Comparison of ENCODE assay signal across 13 cellular contexts in the genomic region with DNA sequence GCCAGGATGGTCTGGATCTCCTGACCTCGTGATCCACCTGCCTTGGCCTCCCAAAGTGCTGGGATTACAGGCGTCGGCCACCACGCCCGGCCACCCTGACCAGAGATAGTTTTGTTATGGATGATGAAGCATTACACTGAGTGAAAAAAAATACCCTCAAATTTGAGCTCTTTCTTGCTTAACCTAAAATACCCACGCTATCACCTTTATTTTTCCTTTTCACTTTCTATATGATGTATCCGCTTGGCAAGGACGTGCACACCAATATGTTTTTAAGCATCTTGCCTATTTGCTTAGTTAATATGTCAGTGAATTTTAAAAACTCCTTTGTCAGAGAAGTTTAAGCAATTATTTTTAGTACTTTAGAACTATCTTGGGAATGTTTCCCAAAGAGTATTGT.
DNase-seq lines count a peak whose midpoint lies in the region; ATAC-seq and FAIRE-seq lines count a peak whose summit lies in the region.
"Had no signal": no experiment of that assay in that cellular context is flagged by ENCODE, and none has a peak within 500 bp of the region (broad histone marks: within the 10 kb centered on the region; RNA-seq: fewer than 3 reads in every experiment).

No MANE protein-coding gene starts in this region.

- no peak for DNase-seq in activated CD4-positive, alpha-beta T cell treated with anti-CD3 and anti-CD28 coated beads for 48 hours
- DNase-seq in T1000 (lab: John Stamatoyannopoulos, UW) (no peak), left colon (no peak)
- DNase-seq: Caco-2, HCEC 1CT, MG63, NCI-H1092 treated with DMSO at 0.1 percent for 48 hours, NCI-H1694 treated with DMSO at 0.1 percent for 48 hours, NCI-H748 treated with DMSO at 0.1 percent for 48 hours had no signal

- intact Hi-C loops in left colon (cut with DNase I, micrococcal nuclease) = no loop called here

- ATAC-seq in GM18511 (IDR thresholded peaks at IDR 0.05; ENCODE audit: unreplicated experiment) (peak; percentile 71), GM21381 (IDR thresholded peaks at IDR 0.05; ENCODE audit: unreplicated experiment) (peak; percentile 64), HG03175 (IDR thresholded peaks at IDR 0.05; ENCODE audit: unreplicated experiment) (peak; percentile 67), left colon (no peak)

- peak; percentile 41 for FAIRE-seq in islet of Langerhans (lab: Jason Lieb, UNC)
